Comparison of ENCODE assay signal across 8 cellular contexts in genomic region chr11:65505434-65506315, GRCh38. TPM values are rescaled to one million over a fixed set of nuclear protein-coding genes. Genes with fewer than 3 reads are reported as not detected.
DNase-seq lines count a peak whose midpoint lies in the region; ATAC-seq and TF ChIP-seq lines count a peak whose summit lies in the region.

No MANE protein-coding gene starts in this region.

- H3K4me1 ChIP-seq in PC-9 (replicated peaks; ENCODE audit: insufficient read depth) (peaks cover 56% of the 10 kb centered on the region), trophoblast cell (ENCODE audit: control insufficient read depth in 1 of 2, insufficient read depth in 2 of 2, low read length in 2 of 2) (peaks cover 3 to 5% of the 10 kb centered on the region in 2 experiments)

- intact Hi-C loops in PC-9 (cut with micrococcal nuclease; ENCODE audit: unreplicated experiment), result no loop called here

- H3K9ac ChIP-seq in trophoblast cell (ENCODE audit: low read length), result peak overlapping the region; percentile 28

- DNase-seq in G401 (ENCODE audit: low spot score) (peak; percentile 37), PC-9 (no peak), erythroblast (lab: John Stamatoyannopoulos, UW) (no peak), trophoblast cell (peak in 1 of 2 donors; percentile 48)

- H4K12ac ChIP-seq in trophoblast cell (ENCODE audit: low read depth, low read length), result no peak overlapping the region

- H3K79me1 ChIP-seq in trophoblast cell (ENCODE audit: low read length), result peaks cover 4% of the 10 kb centered on the region

- no peak overlapping the region for H2AK5ac ChIP-seq in trophoblast cell (ENCODE audit: low read length)

- no peak overlapping the region for H4K8ac ChIP-seq in trophoblast cell (ENCODE audit: low read depth, low read length)

- H4K20me1 ChIP-seq in PC-9 (ENCODE audit: insufficient read depth), result peaks cover 66% of the 10 kb centered on the region

- TF ChIP-seq CTCF in PC-9 (conservative IDR thresholded peaks at IDR 0.05), result no peak

- peaks cover 91% of the 10 kb centered on the region for H3F3A ChIP-seq in PC-9 (ENCODE audit: insufficient read depth, low read depth)

- ATAC-seq in HG02852 (IDR thresholded peaks at IDR 0.05; ENCODE audit: unreplicated experiment), result no peak
- ATAC-seq in GM18909 (IDR thresholded peaks at IDR 0.05; ENCODE audit: poor library complexity, unreplicated experiment), result no peak
- ATAC-seq in HG03175 (IDR thresholded peaks at IDR 0.05; ENCODE audit: unreplicated experiment), result no peak
- no peak for ATAC-seq in HG02798 (IDR thresholded peaks at IDR 0.05; ENCODE audit: poor library complexity, unreplicated experiment)

- no CpG with 5 or more reads among the region's 13 CpGs for WGBS in trophoblast cell (ENCODE audit: extremely low coverage, insufficient coverage, insufficient read length)

- H3K23ac ChIP-seq in trophoblast cell (ENCODE audit: low read length), result no peak overlapping the region

- H2AFZ ChIP-seq in PC-9 (no peak overlapping the region), trophoblast cell (ENCODE audit: insufficient read depth, low read length, poor library complexity) (no peak overlapping the region)

- H3K14ac ChIP-seq in trophoblast cell (ENCODE audit: low read length), result no peak overlapping the region

- no peak overlapping the region for H3K18ac ChIP-seq in trophoblast cell (ENCODE audit: low read length)

- peak overlapping the region; percentile 94 for H3K4ac ChIP-seq in trophoblast cell (ENCODE audit: low read depth, low read length)

- H2BK120ac ChIP-seq in trophoblast cell (ENCODE audit: insufficient read depth, low read length, poor library complexity), result no peak overlapping the region

- H3K27ac ChIP-seq in PC-9 (peak overlapping the region; percentile 97), trophoblast cell (ENCODE audit: low read depth, low read length) (peak overlapping the region; percentile 40)

- H3K9me3 ChIP-seq in PC-9 (ENCODE audit: insufficient read depth, low read depth) (no peaks in the 10 kb centered on the region), trophoblast cell (ENCODE audit: insufficient read depth, low read depth, low read length) (no peaks in the 10 kb centered on the region)

- TF ChIP-seq POLR2A in erythroblast (IDR thresholded peaks at IDR 0.05; ENCODE audit: low read length), result peak; percentile 74

- H3K79me2 ChIP-seq in PC-9 (ENCODE audit: low read depth), result peaks cover 61% of the 10 kb centered on the region
- H3K79me2 ChIP-seq in trophoblast cell (ENCODE audit: control insufficient read depth, insufficient read depth, low read length, poor library complexity), result peaks cover 14% of the 10 kb centered on the region

- CTCF ChIA-PET in PC-9 (lab: Charles Lee), result interaction anchor here (0.6 to 5.0 kb wide), 4 partner anchors 16 to 89 kb away, joined by 3 to 43 read pairs (median 14); partner anchors contain the start of gene FAM89B

- H3K4me2 ChIP-seq in PC-9 (peak overlapping the region; percentile 99), trophoblast cell (ENCODE audit: low read length) (peak overlapping the region; percentile 64)

- no TSS peak for BruUV-seq in PC-9 (replicated peaks; lab: Mats Ljungman, UMichigan)

- H2BK5ac ChIP-seq in trophoblast cell (ENCODE audit: low read depth, low read length, poor library complexity), result no peak overlapping the region

- POLR2A ChIA-PET in PC-9 (lab: Charles Lee; ENCODE audit: unreplicated experiment), result interaction anchor here (0.5 to 2.7 kb wide), 13 partner anchors 9 to 87 kb away, joined by 3 to 61 read pairs (median 11); partner anchors contain the start of gene SCYL1

- H3K27me3 ChIP-seq in PC-9 (ENCODE audit: insufficient read depth, low read depth) (no peaks in the 10 kb centered on the region), trophoblast cell (ENCODE audit: insufficient read depth, low read length) (no peaks in the 10 kb centered on the region)

- in situ Hi-C loops in G401 (cut with HindIII; ENCODE audit: low sequenced_read_pairs), result loop anchor here (25.0 kb wide), 1 partner anchor 143 kb away; the partner anchor contains the start of gene TIGD3

- H3K4me3 ChIP-seq in PC-9 (peak overlapping the region; percentile 99; the same call in 1 of the 2 replicates), trophoblast cell (ENCODE audit: low read depth, low read length) (peak overlapping the region; percentile 15)

- H3K9me2 ChIP-seq in PC-9 (ENCODE audit: insufficient read depth), result no peaks in the 10 kb centered on the region

- H4K91ac ChIP-seq in trophoblast cell (ENCODE audit: low read depth, low read length), result no peak overlapping the region

- H3K36me3 ChIP-seq in PC-9 (ENCODE audit: low read depth) (peaks cover 58% of the 10 kb centered on the region), trophoblast cell (ENCODE audit: control insufficient read depth in 1 of 2, insufficient read depth in 2 of 2, low read length in 2 of 2) (peaks cover 9 to 35% of the 10 kb centered on the region in 2 experiments)

- H2BK12ac ChIP-seq in trophoblast cell (ENCODE audit: low read length), result no peak overlapping the region

RNA-seq across cellular contexts. Expression of gene MALAT1, which starts 6.8 kb away (rescaled TPM):
- total RNA-seq in G401 (2014; rRNA removed; shearing (Covaris generic)), result 166 and 288 TPM in 2 replicates
- 6,494 and 7,852 TPM in 2 replicates for total RNA-seq in PC-9 (2021)
- 597 and 615 TPM in 2 replicates for polyA plus RNA-seq in trophoblast cell (2013)

RNA-seq across cellular contexts. Expression of gene SCYL1, which starts 19.2 kb away (rescaled TPM):
- 77.6 and 80.4 TPM in 2 replicates for total RNA-seq in G401 (2014; rRNA removed; shearing (Covaris generic))
- total RNA-seq in PC-9 (2021), result 106 and 135 TPM in 2 replicates
- polyA plus RNA-seq in trophoblast cell (2013), result 117 and 118 TPM in 2 replicates

RNA-seq across cellular contexts. Expression of gene LTBP3, which starts 52.5 kb away (rescaled TPM):
- total RNA-seq in G401 (2014; rRNA removed; shearing (Covaris generic)), result 32.5 and 53.2 TPM in 2 replicates
- total RNA-seq in PC-9 (2021), result 455 and 553 TPM in 2 replicates
- 36.2 and 40.2 TPM in 2 replicates for polyA plus RNA-seq in trophoblast cell (2013)

Comparison
In these comparisons a context has a peak if more than half of its experiments do, and no peak if none do; other contexts are left out.
1. RNA of gene MALAT1, which starts 6.8 kb away (total RNA-seq): 6,494 to 7,852 TPM in PC-9; 166 to 288 TPM in G401; every median in the first group is over 10 times any median in the second.